Comparison of ENCODE assay signal across 9 cellular contexts in genomic region chr3:60081381-60082095, GRCh38.
A peak's percentile ranks its signal among the peaks of the same experiment; 100 is the strongest.
DNase-seq lines count a peak whose midpoint lies in the region; ATAC-seq lines count a peak whose summit lies in the region.
"Had no signal": no experiment of that assay in that cellular context is flagged by ENCODE, and none has a peak within 500 bp of the region (broad histone marks: within the 10 kb centered on the region; RNA-seq: fewer than 3 reads in every experiment).

No MANE protein-coding gene starts in this region.

- POLR2A ChIA-PET in T-cell (lab: Charles Lee), result interaction anchor here in 1 of 2 donors (0.5 kb wide), 1 partner anchor 1999 kb away, joined by 6 read pairs; no protein-coding TSS in a partner anchor

- peaks cover 4 to 17% (median 7%) of the 10 kb centered on the region in 3 donors for H3K9me3 Mint-ChIP-seq in T-cell

- H3K4me3 Mint-ChIP-seq in T-cell, result peak overlapping the region; percentile 66 to 80 (median 77)

- ATAC-seq in GM18858 (IDR thresholded peaks at IDR 0.05; ENCODE audit: unreplicated experiment), result peak; percentile 61
- peak; percentile 63 for ATAC-seq in HG03135 (IDR thresholded peaks at IDR 0.05; ENCODE audit: unreplicated experiment)
- peak; percentile 26 to 64 (median 46) for ATAC-seq in T-cell (replicated peaks in 1 of 4)
- ATAC-seq in left lobe of liver, result no peak

- DNase-seq in AML-193 (lab: John Stamatoyannopoulos, UW) (peak; percentile 33 to 38), T-cell (no peak), left lobe of liver (ENCODE audit: low spot score) (no peak), NCI-H1048 (lab: John Stamatoyannopoulos, UW) (no peak), DMS114 treated with DMSO at 0.1 percent for 48 hours (lab: John Stamatoyannopoulos, UW; ENCODE audit: unreplicated experiment) (no peak), NCI-H446 (lab: John Stamatoyannopoulos, UW) (no peak)
- DNase-seq: NCI-H1694 had no signal

- no peaks in the 10 kb centered on the region for H3K27me3 Mint-ChIP-seq in T-cell

- peak overlapping the region; percentile 78 to 92 for H3K27ac Mint-ChIP-seq in T-cell

- CTCF ChIA-PET in T-cell (lab: Charles Lee), result interaction anchor here in 1 of 2 donors (0.5 kb wide), 1 partner anchor 25 kb away, joined by 6 read pairs; no protein-coding TSS in a partner anchor

- peaks cover 51 to 64% (median 57%) of the 10 kb centered on the region in 3 donors for H3K4me1 Mint-ChIP-seq in T-cell

- H3K36me3 Mint-ChIP-seq in T-cell, result peaks cover 17% of the 10 kb centered on the region

Comparison
In these comparisons a context has a peak if more than half of its experiments do, and no peak if none do; other contexts are left out.
1. DNase-seq: peak in AML-193 (2 of 2); none in T-cell (0 of 34), left lobe of liver (single experiment), NCI-H1048 (single experiment), DMS114 treated with DMSO at 0.1 percent for 48 hours (single experiment) and NCI-H446 (0 of 2).